In the genomic region with DNA sequence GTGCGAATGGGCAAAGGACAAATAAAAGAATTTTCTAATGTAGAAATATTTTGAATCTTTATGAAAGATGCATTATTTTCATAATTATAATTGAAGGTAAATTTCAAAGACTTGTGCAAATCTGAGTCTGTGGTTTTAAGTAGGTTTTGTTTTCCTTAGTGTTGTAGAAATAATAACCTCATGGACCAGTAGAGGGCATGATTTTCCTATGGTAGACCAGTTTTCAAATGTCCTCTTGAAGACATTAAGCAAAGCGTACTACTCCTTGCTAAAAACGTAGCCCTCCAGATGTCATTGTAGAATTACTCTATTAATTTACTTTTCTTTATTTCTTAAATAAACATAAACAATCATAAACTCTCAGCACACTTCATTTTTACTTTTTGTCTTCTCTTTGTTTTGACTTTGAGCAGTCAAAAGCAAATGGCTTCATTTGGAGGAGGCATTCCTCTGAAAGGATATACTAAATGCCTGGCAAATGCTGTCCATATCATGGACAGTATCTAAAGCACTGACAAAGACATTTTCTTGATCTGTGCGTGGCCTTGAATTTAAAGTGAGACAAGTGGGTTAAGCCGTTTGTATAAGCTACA, we compare ENCODE assay signal across 9 cellular contexts.
DNase-seq lines count a peak whose midpoint lies in the region; ATAC-seq and TF ChIP-seq lines count a peak whose summit lies in the region.
"Had no signal": no experiment of that assay in that cellular context is flagged by ENCODE, and none has a peak within 500 bp of the region (broad histone marks: within the 10 kb centered on the region; RNA-seq: fewer than 3 reads in every experiment).

No MANE protein-coding gene starts in this region.

- no peak overlapping the region for H3K9ac ChIP-seq in NT2/D1 (ENCODE audit: insufficient read length, low read depth)
- H3K9ac ChIP-seq: BLaER1 had no signal

- no peaks in the 10 kb centered on the region for H3K36me3 ChIP-seq in NT2/D1 (ENCODE audit: insufficient read depth, insufficient read length, low read length)
- no peaks in the 10 kb centered on the region for H3K36me3 ChIP-seq in osteoblast (ENCODE audit: insufficient read depth, low read length)
- H3K36me3 ChIP-seq: BLaER1 had no signal

- H3K9me3 ChIP-seq in NT2/D1 (ENCODE audit: insufficient read depth, low read length) = no peaks in the 10 kb centered on the region
- H3K9me3 ChIP-seq in osteoblast (ENCODE audit: low read depth, low read length) = no peaks in the 10 kb centered on the region
- H3K9me3 ChIP-seq: BLaER1 had no signal

- H3K27ac ChIP-seq in osteoblast (ENCODE audit: low read depth, low read length) = no peak overlapping the region
- H3K27ac ChIP-seq: BLaER1 had no signal

- no peak overlapping the region for H2AFZ ChIP-seq in osteoblast (ENCODE audit: low read length)

- no peak overlapping the region for H3K4me2 ChIP-seq in osteoblast (ENCODE audit: insufficient read depth, low read length)
- H3K4me2 ChIP-seq: BLaER1 had no signal

- peak; percentile 53 for ATAC-seq in HG02970 (IDR thresholded peaks at IDR 0.05; ENCODE audit: low FRiP score, unreplicated experiment)

- TF ChIP-seq CTCF in osteoblast (IDR thresholded peaks at IDR 0.05; ENCODE audit: extremely low read depth, low read depth, low read length) = peak; percentile 56

- H3K4me1 ChIP-seq in NT2/D1 (ENCODE audit: insufficient read depth, insufficient read length) (no peaks in the 10 kb centered on the region), osteoblast (ENCODE audit: insufficient read depth, low read length) (peaks cover 3% of the 10 kb centered on the region)

- H3K27me3 ChIP-seq in NT2/D1 (ENCODE audit: insufficient read depth, insufficient read length) (no peaks in the 10 kb centered on the region), osteoblast (ENCODE audit: insufficient read depth, low read length) (no peaks in the 10 kb centered on the region)
- H3K27me3 ChIP-seq: BLaER1 had no signal

- H3K4me3 ChIP-seq in NT2/D1 (ENCODE audit: insufficient read length, low read depth) (no peak overlapping the region), osteoblast (ENCODE audit: insufficient read depth, low read length) (no peak overlapping the region)
- H3K4me3 ChIP-seq: BLaER1 had no signal

- no peaks in the 10 kb centered on the region for H4K20me1 ChIP-seq in osteoblast (ENCODE audit: insufficient read depth, low read length)
- H4K20me1 ChIP-seq: BLaER1 had no signal

- no peaks in the 10 kb centered on the region for H3K79me2 ChIP-seq in osteoblast (ENCODE audit: insufficient read depth, low read length)

- DNase-seq in NCI-H1092 treated with DMSO at 0.1 percent for 48 hours (lab: John Stamatoyannopoulos, UW) = peak; percentile 31
- no peak for DNase-seq in NCI-H1092 (lab: John Stamatoyannopoulos, UW)
- DNase-seq in NT2/D1 (ENCODE audit: low read depth, low spot score) = peak; percentile 43
- DNase-seq in dermis microvascular lymphatic vessel endothelial cell (ENCODE audit: low read depth in 2 of 2) = peak; percentile 25 to 50
- no peak for DNase-seq in osteoblast (ENCODE audit: insufficient read length, low spot score, missing footprints)
- DNase-seq in T-helper 9 cell = no peak
- DNase-seq in hepatic stellate cell (ENCODE audit: low spot score) = no peak

Comparison
In these comparisons a context has a peak if more than half of its experiments do, and no peak if none do; other contexts are left out.
1. DNase-seq: peak in NCI-H1092 treated with DMSO at 0.1 percent for 48 hours (single experiment), NT2/D1 (single experiment) and dermis microvascular lymphatic vessel endothelial cell (2 of 2); none in NCI-H1092 (single experiment), osteoblast (single experiment), T-helper 9 cell (single experiment) and hepatic stellate cell (single experiment).